1 cellular context compared by ENCODE assay signal in genomic region chr3:32469151-32469874, GRCh38.
TF ChIP-seq lines count a peak whose summit lies in the region.

No MANE protein-coding gene starts in this region.

TF ChIP-seq in GM23338, 12 proteins besides CTCF, POLR2A, EP300 and RAD21 (continued from another document):
- TF ChIP-seq ZNF462 (CRISPR knock-in tag; IDR thresholded peaks at IDR 0.05) (no peak), STAT1 (IDR thresholded peaks at IDR 0.05; ENCODE audit: unreplicated experiment) (no peak), POLR2AphosphoS5 (IDR thresholded peaks at IDR 0.05; ENCODE audit: low read depth) (no peak)
